In the genomic region with DNA sequence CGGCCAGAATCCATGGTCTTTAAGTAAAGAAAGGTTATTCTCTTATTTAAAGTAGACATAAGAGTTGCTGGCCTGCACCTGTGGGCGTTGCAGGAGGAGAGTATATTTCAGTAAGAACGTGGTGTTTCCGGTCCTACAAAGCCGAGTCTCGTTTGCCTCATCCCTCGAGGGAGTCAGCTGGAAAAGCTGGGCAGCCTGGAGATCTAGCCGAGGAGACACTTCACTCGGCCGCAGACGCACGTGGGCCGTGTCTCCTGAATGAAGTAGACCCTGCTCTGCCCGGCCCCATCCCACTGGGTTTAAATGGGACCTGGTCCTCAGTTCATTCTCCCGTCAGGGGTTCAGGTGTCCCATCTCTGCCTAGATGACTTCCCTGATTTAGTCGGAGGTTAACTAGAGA, we compare ENCODE assay signal across 23 cellular contexts.
"Had no signal": no experiment of that assay in that cellular context is flagged by ENCODE, and none has a peak within 500 bp of the region (broad histone marks: within the 10 kb centered on the region; RNA-seq: fewer than 3 reads in every experiment).

No MANE protein-coding gene starts in this region.

- H3K9me3 ChIP-seq: neutrophil, pancreas, psoas muscle, right lobe of liver, sigmoid colon, stomach, suprapubic skin, testis, tibial artery, transverse colon, upper lobe of right lung, uterus had no signal

- DNase-seq: naive thymus-derived CD4-positive, alpha-beta T cell; natural killer cell; nucleus accumbens; psoas muscle; sigmoid colon; small intestine; stimulated activated CD4-positive, alpha-beta T cell treated with anti-CD3 and anti-CD28 coated beads, Interleukin-15, amount 100 ng/mL, for 24 hours; stimulated activated CD4-positive, alpha-beta T cell treated with anti-CD3 and anti-CD28 coated beads, Interleukin-2, amount 100 ng/mL, for 24 hours; stimulated activated CD4-positive, alpha-beta T cell treated with anti-CD3 and anti-CD28 coated beads, Interleukin-2, amount 100 ng/mL, for 48 hours; stimulated activated CD4-positive, alpha-beta T cell treated with anti-CD3 and anti-CD28 coated beads, Interleukin-4, amount 100 ng/mL, for 24 hours; stimulated activated naive B cell treated with anti-CD40 and anti-IgM and Interleukin-4, amounts not matched to agents 10 μg/mL and 1 μg/mL and 100 μg/mL, for 72 hours; stimulated activated naive CD4-positive, alpha-beta T cell treated with Interleukin-2 at 50 U/mL for 16 hours; stomach; testis; tibial artery; transverse colon; upper lobe of right lung; uterus had no signal

- H3K4me2 ChIP-seq: neural progenitor cell had no signal

- H3K4me3 ChIP-seq: neural progenitor cell, pancreas, psoas muscle, right lobe of liver, sigmoid colon, stomach, suprapubic skin, testis, tibial artery, transverse colon, upper lobe of right lung, uterus had no signal

- H2AFZ ChIP-seq: neural progenitor cell had no signal

- H3K4me1 ChIP-seq: neural progenitor cell, pancreas, psoas muscle, right lobe of liver, sigmoid colon, stomach, suprapubic skin, testis, tibial artery, transverse colon, upper lobe of right lung, uterus had no signal

- H3K9ac ChIP-seq: neural progenitor cell had no signal

- H3K27me3 ChIP-seq: neural progenitor cell, neutrophil, pancreas, right lobe of liver, sigmoid colon, stomach, suprapubic skin, testis, tibial artery, transverse colon, upper lobe of right lung, uterus had no signal

- H3K36me3 ChIP-seq: neural progenitor cell, neutrophil, pancreas, right lobe of liver, suprapubic skin, transverse colon, upper lobe of right lung, uterus had no signal

- H3K27ac ChIP-seq: neural progenitor cell, neutrophil, pancreas, psoas muscle, right lobe of liver, sigmoid colon, stomach, suprapubic skin, testis, tibial artery, transverse colon, upper lobe of right lung, uterus had no signal
